17 cellular contexts compared by ENCODE assay signal in the genomic region with DNA sequence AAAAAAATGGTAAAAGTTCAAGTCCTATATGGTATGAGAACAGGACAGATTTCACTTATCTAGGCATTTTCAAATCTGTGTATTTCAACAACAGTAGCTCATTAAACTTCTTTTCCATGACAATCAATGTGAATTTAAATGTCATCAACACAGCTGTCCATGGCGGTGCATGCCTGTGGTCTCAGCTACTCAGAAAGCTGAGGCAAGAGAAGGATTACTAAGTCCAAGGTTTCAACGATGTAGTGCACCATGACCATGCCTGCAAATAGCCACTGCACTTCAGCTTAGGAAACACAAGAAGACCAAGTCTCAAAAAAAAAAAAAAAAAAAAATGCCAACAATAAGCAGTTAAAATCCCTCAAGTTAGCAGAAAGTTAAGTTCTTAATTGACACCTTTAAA.
A peak's percentile ranks its signal among the peaks of the same experiment; 100 is the strongest.
DNase-seq lines count a peak whose midpoint lies in the region; ATAC-seq and TF ChIP-seq lines count a peak whose summit lies in the region.
"Had no signal": no experiment of that assay in that cellular context is flagged by ENCODE, and none has a peak within 500 bp of the region (broad histone marks: within the 10 kb centered on the region; RNA-seq: fewer than 3 reads in every experiment).

No MANE protein-coding gene starts in this region.

- H4K20me1 ChIP-seq in GM23248 (ENCODE audit: insufficient read depth): no peaks in the 10 kb centered on the region
- H4K20me1 ChIP-seq in smooth muscle cell (ENCODE audit: low read depth): no peaks in the 10 kb centered on the region
- no peaks in the 10 kb centered on the region for H4K20me1 ChIP-seq in hepatocyte (ENCODE audit: insufficient read depth, poor library complexity, severe bottlenecking)

- H3K9ac ChIP-seq in GM23248: no peak overlapping the region
- no peak overlapping the region for H3K9ac ChIP-seq in smooth muscle cell (ENCODE audit: low read depth)

- TF ChIP-seq CTCF in smooth muscle cell (IDR thresholded peaks at IDR 0.05; ENCODE audit: borderline replicate concordance, insufficient read depth, poor library complexity, severe bottlenecking) (no peak), omental fat pad (IDR thresholded peaks at IDR 0.05) (no peak), hepatocyte (IDR thresholded peaks at IDR 0.05; ENCODE audit: poor library complexity) (no peak)

- H3K27me3 ChIP-seq in GM23248 (replicated peaks; ENCODE audit: insufficient read depth): no peaks in the 10 kb centered on the region
- H3K27me3 ChIP-seq in smooth muscle cell (ENCODE audit: low read depth): no peaks in the 10 kb centered on the region
- no peaks in the 10 kb centered on the region for H3K27me3 ChIP-seq in hepatocyte

- in situ Hi-C loops in GM23248 (cut with MboI): no loop called here

- 40 to 64% methylated on average over 2 of the region's 2 CpGs for WGBS in GM23248 (ENCODE audit: low coverage in 1 of 2, low lambda C conversion rate in 2 of 2, missing lambda C conversion rate in 2 of 2), 2 experiments
- WGBS in smooth muscle cell (ENCODE audit: low lambda C conversion rate): 39% methylated on average over 2 of the region's 2 CpGs
- 75% methylated on average over 2 of the region's 2 CpGs for WGBS in hepatocyte (ENCODE audit: low lambda C conversion rate, missing lambda C conversion rate)

- no peaks in the 10 kb centered on the region for H3K9me2 ChIP-seq in GM23248 (ENCODE audit: insufficient read depth)
- no peaks in the 10 kb centered on the region for H3K9me2 ChIP-seq in hepatocyte (replicated peaks; ENCODE audit: insufficient read depth)

- DNase-seq in GM23248 (peak; percentile 39), amniotic epithelial cell (ENCODE audit: low read depth) (peak; percentile 58), fibroblast of peridontal ligament (ENCODE audit: extremely low read depth) (peak; percentile 58), smooth muscle cell (lab: John Stamatoyannopoulos, UW; ENCODE audit: unreplicated experiment) (no peak), omental fat pad (ENCODE audit: low spot score) (no peak), hepatocyte (ENCODE audit: low spot score) (no peak)
- DNase-seq in stimulated activated CD4-positive, alpha-beta T cell treated with anti-CD3 and anti-CD28 coated beads, Interleukin-4, amount 100 ng/mL, for 1 hour: no peak
- DNase-seq: Caco-2; CD4-positive, CD25-positive, alpha-beta regulatory T cell; DMS153; H9; NCI-H1048; NCI-H1436 treated with DMSO at 0.1 percent for 48 hours; NCI-H2081; NCI-H510A; NCI-H774; PC-9 had no signal

- peaks cover 26% of the 10 kb centered on the region for H3F3A ChIP-seq in GM23248 (ENCODE audit: insufficient read depth)
- H3F3A ChIP-seq in smooth muscle cell (ENCODE audit: low read depth): no peaks in the 10 kb centered on the region

- H3K9me3 ChIP-seq in GM23248 (ENCODE audit: low read depth) (no peaks in the 10 kb centered on the region), smooth muscle cell (replicated peaks; ENCODE audit: low read depth) (no peaks in the 10 kb centered on the region), hepatocyte (ENCODE audit: low read depth) (no peaks in the 10 kb centered on the region)
- H3K9me3 ChIP-seq: Caco-2 had no signal

- no peak overlapping the region for H3K27ac ChIP-seq in GM23248
- H3K27ac ChIP-seq in smooth muscle cell (ENCODE audit: low read depth): peak overlapping the region; percentile 78
- no peak overlapping the region for H3K27ac ChIP-seq in hepatocyte
- H3K27ac ChIP-seq: PC-9 had no signal

- ATAC-seq in omental fat pad (ENCODE audit: low FRiP score): no peak

- no peak overlapping the region for H3K4me3 ChIP-seq in GM23248
- no peak overlapping the region for H3K4me3 ChIP-seq in smooth muscle cell
- H3K4me3 ChIP-seq in hepatocyte: no peak overlapping the region
- H3K4me3 ChIP-seq: PC-9 had no signal

- no peaks in the 10 kb centered on the region for H3K36me3 ChIP-seq in GM23248 (ENCODE audit: low read depth)
- H3K36me3 ChIP-seq in smooth muscle cell (ENCODE audit: low read depth): no peaks in the 10 kb centered on the region
- H3K36me3 ChIP-seq in hepatocyte (replicated peaks; ENCODE audit: insufficient read depth, low read depth): no peaks in the 10 kb centered on the region

- H2AFZ ChIP-seq in GM23248: no peak overlapping the region
- no peak overlapping the region for H2AFZ ChIP-seq in smooth muscle cell (ENCODE audit: low read depth)
- no peak overlapping the region for H2AFZ ChIP-seq in hepatocyte
- H2AFZ ChIP-seq: PC-9 had no signal

- H3K79me2 ChIP-seq in GM23248 (ENCODE audit: insufficient read depth) (no peaks in the 10 kb centered on the region), smooth muscle cell (ENCODE audit: low read depth) (no peaks in the 10 kb centered on the region), hepatocyte (no peaks in the 10 kb centered on the region)

- H3K4me1 ChIP-seq in GM23248 (ENCODE audit: insufficient read depth): peaks cover 49% of the 10 kb centered on the region
- no peaks in the 10 kb centered on the region for H3K4me1 ChIP-seq in smooth muscle cell (ENCODE audit: low read depth)
- H3K4me1 ChIP-seq in hepatocyte (ENCODE audit: insufficient read depth): peaks cover 3% of the 10 kb centered on the region
- H3K4me1 ChIP-seq: Caco-2 had no signal

- H3K4me2 ChIP-seq in GM23248 (ENCODE audit: unreplicated experiment): no peak overlapping the region
- no peak overlapping the region for H3K4me2 ChIP-seq in smooth muscle cell
- H3K4me2 ChIP-seq in hepatocyte: no peak overlapping the region
- H3K4me2 ChIP-seq: PC-9 had no signal

Comparison
In these comparisons a context has a peak if more than half of its experiments do, and no peak if none do; other contexts are left out.
1. DNase-seq: peak in GM23248 (single experiment), amniotic epithelial cell (single experiment) and fibroblast of peridontal ligament (single experiment); none in smooth muscle cell (single experiment), omental fat pad (single experiment), hepatocyte (single experiment) and stimulated activated CD4-positive, alpha-beta T cell treated with anti-CD3 and anti-CD28 coated beads, Interleukin-4, amount 100 ng/mL, for 1 hour (single experiment).